ENCODE assay signal across 8 cellular contexts in the genomic region with DNA sequence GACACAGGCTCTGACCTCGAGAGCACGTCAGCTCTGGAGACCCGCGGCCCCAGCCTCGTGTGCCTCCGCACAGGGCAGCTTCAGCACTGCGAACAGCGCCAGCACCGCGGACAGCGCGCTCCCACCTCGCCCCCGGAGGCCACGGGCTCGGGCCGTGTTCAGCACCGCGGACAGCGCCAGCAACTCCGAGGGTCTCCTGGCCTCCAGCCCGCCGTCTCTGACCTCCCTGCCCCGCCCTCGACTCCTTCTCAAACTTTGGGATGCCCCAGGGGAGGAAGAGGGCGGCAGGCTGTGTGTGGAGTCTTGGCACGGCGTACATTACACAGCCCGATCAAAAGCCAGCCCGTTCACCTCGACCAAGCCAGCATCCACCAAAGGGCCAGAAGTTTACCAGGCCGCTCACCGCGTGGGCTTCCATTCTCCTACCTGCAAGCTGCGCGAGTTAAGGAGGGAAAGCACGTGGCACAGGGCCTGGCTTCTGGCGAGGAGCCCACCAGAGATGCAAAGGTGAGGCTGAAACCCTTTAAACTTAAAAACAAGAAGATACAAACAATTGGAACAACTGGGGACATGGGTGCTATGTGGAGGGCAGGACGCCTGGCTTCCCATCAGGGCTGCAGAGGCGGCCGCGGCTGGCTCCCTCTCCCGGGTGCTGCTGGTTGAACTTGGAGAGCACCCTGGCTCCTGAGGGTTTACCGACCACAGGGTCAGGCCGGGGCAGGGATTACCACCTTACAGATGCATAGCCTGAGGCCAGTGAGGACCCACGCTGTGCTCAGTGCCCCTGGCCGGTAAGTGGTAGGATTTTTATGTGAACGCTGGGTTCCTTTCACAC. TPM values are rescaled to one million over a fixed set of nuclear protein-coding genes. Genes with fewer than 3 reads are reported as not detected.
DNase-seq lines count a peak whose midpoint lies in the region; ATAC-seq, FAIRE-seq and TF ChIP-seq lines count a peak whose summit lies in the region.

No MANE protein-coding gene starts in this region.

- peak; percentile 70 for ATAC-seq in naive thymus-derived CD4-positive, alpha-beta T cell
- no peak for ATAC-seq in GM21737 (IDR thresholded peaks at IDR 0.05; ENCODE audit: unreplicated experiment)

- H3K4me1 Mint-ChIP-seq in H9 = peaks cover 4 to 13% of the 10 kb centered on the region in 2 experiments; a peak in 3 of 4 replicates
- H3K4me1 Mint-ChIP-seq in naive thymus-derived CD4-positive, alpha-beta T cell = peaks cover 2 to 9% (median 7%) of the 10 kb centered on the region in 7 donors

- H3K4ac ChIP-seq in H9 (ENCODE audit: low read depth, low read length) (no peak overlapping the region), H1 (replicated peaks; ENCODE audit: insufficient read length, low read depth, low read length) (no peak overlapping the region)

- H3K27ac ChIP-seq in H9 (ENCODE audit: insufficient read length, low read depth, low read length) = no peak overlapping the region
- no peak overlapping the region for H3K27ac ChIP-seq in H1 (ENCODE audit: low read depth, low read length)
- H3K27ac ChIP-seq in naive thymus-derived CD4-positive, alpha-beta T cell (ENCODE audit: low read depth, low read length) = no peak overlapping the region

- H3T11ph ChIP-seq in H9 (ENCODE audit: low read length) = no peak overlapping the region

- POLR2A ChIA-PET in H1 (lab: Charles Lee; ENCODE audit: partially characterized antibody) = interaction anchor here (1.7 kb wide), 1 partner anchor 10 kb away, joined by 4 read pairs; no protein-coding TSS in a partner anchor
- POLR2A ChIA-PET in naive thymus-derived CD4-positive, alpha-beta T cell (lab: Charles Lee) = no interaction called here

- H2AK5ac ChIP-seq in H9 (ENCODE audit: insufficient read length, low read length) = no peak overlapping the region
- H2AK5ac ChIP-seq in H1 (ENCODE audit: low read depth, low read length) = no peak overlapping the region

- no peak for TF ChIP-seq CTCF in H9 (conservative IDR thresholded peaks at IDR 0.05)
- no peak for TF ChIP-seq CTCF in H1 (IDR thresholded peaks at IDR 0.05; ENCODE audit: control extremely low read depth in 1 of 3, insufficient read depth in 1 of 3, low read depth in 1 of 3, low read length in 3 of 3)

- intact Hi-C loops in naive thymus-derived CD4-positive, alpha-beta T cell (cut with micrococcal nuclease) = no loop called here

- DNase-seq in H9 (peak; percentile 87), T-helper 9 cell (peak; percentile 16), H1 (ENCODE audit: low read depth in 1 of 2, low spot score in 2 of 2) (peak; percentile 47 to 98), NCI-H1092 treated with DMSO at 0.1 percent for 48 hours (lab: John Stamatoyannopoulos, UW) (no peak), NCI-H2107 treated with DMSO at 0.1 percent for 48 hours (lab: John Stamatoyannopoulos, UW; ENCODE audit: unreplicated experiment) (no peak), Ammon's horn (ENCODE audit: low spot score) (no peak)
- peak in 6 of 9 donors; percentile 22 to 52 (median 34) for DNase-seq in naive thymus-derived CD4-positive, alpha-beta T cell

- peak overlapping the region in 1 of 2 experiments; percentile 35; a peak in 1 of 5 replicates for H3K4me3 Mint-ChIP-seq in H9
- no peak overlapping the region for H3K4me3 Mint-ChIP-seq in naive thymus-derived CD4-positive, alpha-beta T cell

- no peak overlapping the region for H3K27ac Mint-ChIP-seq in H9
- no peak overlapping the region for H3K27ac Mint-ChIP-seq in naive thymus-derived CD4-positive, alpha-beta T cell

- TF ChIP-seq EP300 in H1 (IDR thresholded peaks at IDR 0.05; ENCODE audit: borderline replicate concordance in 1 of 2, low read depth in 2 of 2, low read length in 2 of 2) = no peak

- H3K36me3 ChIP-seq in H1 (ENCODE audit: control insufficient read depth in 2 of 4, insufficient read depth in 4 of 4, low read length in 3 of 4) = peaks cover 0 to 16% (median 0%) of the 10 kb centered on the region in 4 experiments; a peak in 1 of 8 replicates
- H3K36me3 ChIP-seq in naive thymus-derived CD4-positive, alpha-beta T cell (ENCODE audit: control insufficient read depth in 2 of 3, insufficient read depth in 3 of 3, low read length in 3 of 3) = no peaks in the 10 kb centered on the region

- H2BK5ac ChIP-seq in H9 (ENCODE audit: insufficient read length, low read length) = no peak overlapping the region
- no peak overlapping the region for H2BK5ac ChIP-seq in H1 (ENCODE audit: low read depth, low read length)

- H3K18ac ChIP-seq in H9 (ENCODE audit: insufficient read length, low read depth, low read length) (no peak overlapping the region), H1 (ENCODE audit: extremely low read depth, low read length) (no peak overlapping the region)

- no peak overlapping the region for H2BK20ac ChIP-seq in H9 (ENCODE audit: low read depth, low read length, poor library complexity, severe bottlenecking)
- no peak overlapping the region for H2BK20ac ChIP-seq in H1 (ENCODE audit: low read length)

- no peak overlapping the region for H2BK12ac ChIP-seq in H9 (ENCODE audit: insufficient read length, low read depth, low read length)
- no peak overlapping the region for H2BK12ac ChIP-seq in H1 (ENCODE audit: low read depth, low read length)

- H3K4me2 ChIP-seq in H9 (ENCODE audit: insufficient read depth, insufficient read length, low read length) = no peak overlapping the region
- no peak overlapping the region for H3K4me2 ChIP-seq in H1 (ENCODE audit: insufficient read depth in 1 of 2, low read depth in 2 of 2, low read length in 2 of 2)

- H3K4me3 ChIP-seq in H1 (ENCODE audit: extremely low read depth in 1 of 4, insufficient read depth in 2 of 4, low read depth in 3 of 4, low read length in 4 of 4) = no peak overlapping the region
- H3K4me3 ChIP-seq in naive thymus-derived CD4-positive, alpha-beta T cell (ENCODE audit: low read length) = no peak overlapping the region

- H3K4me1 ChIP-seq in H9 (ENCODE audit: insufficient read depth, low read length) = no peaks in the 10 kb centered on the region; the same call in 1 of the 2 replicates
- H3K4me1 ChIP-seq in H1 (replicated peaks in 1 of 4; ENCODE audit: control insufficient read depth in 3 of 4, insufficient read depth in 4 of 4, low read length in 3 of 4) = peaks cover 0 to 16% (median 8%) of the 10 kb centered on the region in 4 experiments; a peak in 6 of 7 replicates
- no peaks in the 10 kb centered on the region for H3K4me1 ChIP-seq in naive thymus-derived CD4-positive, alpha-beta T cell (ENCODE audit: control insufficient read depth in 2 of 2, insufficient read depth in 2 of 2, low read length in 2 of 2)

- H3K23me2 ChIP-seq in H9 (ENCODE audit: insufficient read length, low read depth, low read length, poor library complexity, severe bottlenecking) (peaks cover 5% of the 10 kb centered on the region), H1 (ENCODE audit: low read depth, low read length) (no peaks in the 10 kb centered on the region; the same call in 1 of the 2 replicates)

- no peak for FAIRE-seq in H1 (lab: Jason Lieb, UNC)

- no peak for TF ChIP-seq POLR2A in H1 (IDR thresholded peaks at IDR 0.05; ENCODE audit: control extremely low read depth in 1 of 2, low read depth in 2 of 2, low read length in 2 of 2)

- H4K20me1 ChIP-seq in H9 (ENCODE audit: control insufficient read depth, insufficient read depth, insufficient read length) = no peaks in the 10 kb centered on the region
- H4K20me1 ChIP-seq in H1 (replicated peaks in 1 of 2; ENCODE audit: control insufficient read depth in 1 of 2, insufficient read depth in 2 of 2, low read length in 2 of 2) = peaks cover 15 to 33% of the 10 kb centered on the region in 2 experiments

- H3K79me2 ChIP-seq in H9 (ENCODE audit: insufficient read depth, low read length) (no peaks in the 10 kb centered on the region), H1 (ENCODE audit: control insufficient read depth in 1 of 2, insufficient read depth in 2 of 2, low read length in 2 of 2) (no peaks in the 10 kb centered on the region)

- H4K8ac ChIP-seq in H9 (replicated peaks; ENCODE audit: insufficient read length, low read depth, low read length) (no peak overlapping the region), H1 (ENCODE audit: extremely low read depth, insufficient read depth, low read length) (no peak overlapping the region)

- CTCF ChIA-PET in H1 (lab: Charles Lee; ENCODE audit: partially characterized antibody) = interaction anchor here (0.6 to 1.2 kb wide), 3 partner anchors 39 to 138 kb away, joined by 3 to 4 read pairs (median 4); no protein-coding TSS in a partner anchor
- CTCF ChIA-PET in naive thymus-derived CD4-positive, alpha-beta T cell (lab: Charles Lee) = no interaction called here

- H3K27me3 ChIP-seq in H9 (ENCODE audit: insufficient read depth, low read length) = peaks cover 54% of the 10 kb centered on the region
- peaks cover 39 to 81% (median 79%) of the 10 kb centered on the region in 4 experiments for H3K27me3 ChIP-seq in H1 (replicated peaks in 1 of 4; ENCODE audit: control insufficient read depth in 3 of 4, extremely low read depth in 1 of 4, insufficient read depth in 3 of 4, low read length in 3 of 4)
- no peaks in the 10 kb centered on the region for H3K27me3 ChIP-seq in naive thymus-derived CD4-positive, alpha-beta T cell (ENCODE audit: control insufficient read depth in 2 of 2, insufficient read depth in 2 of 2, low read length in 2 of 2)

- H4K91ac ChIP-seq in H9 (ENCODE audit: insufficient read length, low read depth, low read length) (no peak overlapping the region), H1 (replicated peaks; ENCODE audit: insufficient read length, low read length) (no peak overlapping the region)

- H3K9ac ChIP-seq in H9 (ENCODE audit: extremely low read depth, insufficient read length, low read length) (no peak overlapping the region), H1 (replicated peaks in 1 of 4; ENCODE audit: extremely low read depth in 1 of 4, low read depth in 3 of 4, low read length in 3 of 4) (no peak overlapping the region)

- H3K14ac ChIP-seq in H9 (ENCODE audit: insufficient read depth, low read length) (no peak overlapping the region), H1 (ENCODE audit: insufficient read length) (no peak overlapping the region)

- no peak overlapping the region for H2BK15ac ChIP-seq in H9 (ENCODE audit: low read depth, low read length)
- no peak overlapping the region for H2BK15ac ChIP-seq in H1 (ENCODE audit: low read length)

- H4K5ac ChIP-seq in H9 (ENCODE audit: insufficient read length, low read depth, low read length) (no peak overlapping the region), H1 (ENCODE audit: insufficient read length, low read depth, low read length) (no peak overlapping the region)

- H3K9me3 ChIP-seq in H9 (ENCODE audit: control insufficient read depth, low read depth, low read length) (no peaks in the 10 kb centered on the region), H1 (ENCODE audit: insufficient read depth in 2 of 2, low read depth in 1 of 2, low read length in 1 of 2) (no peaks in the 10 kb centered on the region; a peak in 1 of 4 replicates)
- H3K9me3 ChIP-seq in naive thymus-derived CD4-positive, alpha-beta T cell (ENCODE audit: control insufficient read depth in 2 of 3, low read length in 3 of 3) = no peaks in the 10 kb centered on the region

- peaks cover 0 to 2% (median 0%) of the 10 kb centered on the region in 3 experiments; a peak in 3 of 7 replicates for H3K36me3 Mint-ChIP-seq in H9 (ENCODE audit: insufficient read depth in 1 of 3, low read depth in 3 of 3)
- peaks cover 0 to 3% (median 0%) of the 10 kb centered on the region in 5 donors for H3K36me3 Mint-ChIP-seq in naive thymus-derived CD4-positive, alpha-beta T cell

- WGBS in H9 (ENCODE audit: extremely low coverage, insufficient read length, low lambda C conversion rate) = no CpG with 5 or more reads among the region's 48 CpGs
- 32% methylated on average over 44 of the region's 48 CpGs; no CpG with 5 or more reads in 1 of the 2 experiments for WGBS in H1 (ENCODE audit: extremely low coverage in 1 of 2, insufficient coverage in 1 of 2, insufficient read length in 1 of 2, insufficient replicate concordance in 2 of 2, low coverage in 1 of 2, low lambda C conversion rate in 2 of 2, missing lambda C conversion rate in 1 of 2), 2 experiments

- H3K9me3 Mint-ChIP-seq in H9 = peaks cover 0 to 2% of the 10 kb centered on the region in 2 experiments; a peak in 3 of 5 replicates
- peaks cover 0 to 12% (median 0%) of the 10 kb centered on the region in 11 donors for H3K9me3 Mint-ChIP-seq in naive thymus-derived CD4-positive, alpha-beta T cell

- peak; percentile 25 to 30; a peak in 3 of 4 replicates for TF ChIP-seq RAD21 in H1 (IDR thresholded peaks at IDR 0.05 in 1 of 2, conservative IDR thresholded peaks at IDR 0.05 in 1 of 2; ENCODE audit: low read depth in 2 of 2, low read length in 2 of 2)

- H3K79me1 ChIP-seq in H9 (ENCODE audit: insufficient read depth, low read depth, low read length, poor library complexity, severe bottlenecking) (no peaks in the 10 kb centered on the region), H1 (ENCODE audit: low read depth, low read length) (no peaks in the 10 kb centered on the region)

- H2BK120ac ChIP-seq in H9 (ENCODE audit: low read depth, low read length, poor library complexity, severe bottlenecking) (no peak overlapping the region), H1 (replicated peaks; ENCODE audit: low read depth, low read length) (no peak overlapping the region)

- no peak overlapping the region for H2AFZ ChIP-seq in H9 (ENCODE audit: low read length)
- H2AFZ ChIP-seq in H1 (ENCODE audit: low read length) = no peak overlapping the region

- H3K23ac ChIP-seq in H9 (ENCODE audit: insufficient read length, low read depth, low read length) (no peak overlapping the region), H1 (ENCODE audit: insufficient read length) (no peak overlapping the region)

- no peak overlapping the region for H3K56ac ChIP-seq in H9 (ENCODE audit: insufficient read length, low read depth, low read length)
- H3K56ac ChIP-seq in H1 (replicated peaks; ENCODE audit: insufficient read length, low read depth, low read length) = no peak overlapping the region

- H3K27me3 Mint-ChIP-seq in H9 (ENCODE audit: low read depth) = peaks cover 70% of the 10 kb centered on the region
- H3K27me3 Mint-ChIP-seq in naive thymus-derived CD4-positive, alpha-beta T cell = peaks cover 45 to 63% (median 50%) of the 10 kb centered on the region in 5 donors

RNA-seq across cellular contexts. Expression of gene NKX1-1, which starts 4.5 kb away (rescaled TPM):
- not detected in 2 replicates for total RNA-seq in H9 (2021)
- not detected in 2 replicates for total RNA-seq in H1 (2021; fragmentation: NEBNext Ultra II Directional; extraction: Animal tissue kit (Norgen Biotek cat#: 25700))
- polyA plus RNA-seq in H1 (2011; rRNA removed) = not detected in 2 replicates
- polyA plus RNA-seq in H1 (2011; cell fraction: cytosol; rRNA removed) = not detected
- polyA plus RNA-seq in H1 (2011; cell fraction: nucleus; rRNA removed) = not detected
- not detected in 4 replicates for polyA plus RNA-seq in H1 (2012, experiment 1 of 2)
- polyA plus RNA-seq in H1 (2012, experiment 2 of 2) = not detected
- polyA plus RNA-seq in H1 (2013, experiment 1 of 2) = not detected
- polyA plus RNA-seq in H1 (2013, experiment 2 of 2) = not detected
- not detected in 2 replicates for polyA minus RNA-seq in H1 (2011; rRNA and poly(A)+ RNA removed)
- polyA minus RNA-seq in H1 (2011; cell fraction: cytosol; rRNA and poly(A)+ RNA removed) = not detected
- polyA minus RNA-seq in H1 (2011; cell fraction: nucleus; rRNA and poly(A)+ RNA removed) = not detected
- total RNA-seq in naive thymus-derived CD4-positive, alpha-beta T cell = not detected
- polyA plus RNA-seq in naive thymus-derived CD4-positive, alpha-beta T cell = not detected

Comparison
In these comparisons a context has a peak if more than half of its experiments do, and no peak if none do; other contexts are left out.
1. DNase-seq: peak in H9 (single experiment), T-helper 9 cell (single experiment), H1 (2 of 2) and naive thymus-derived CD4-positive, alpha-beta T cell (6 of 9); none in NCI-H1092 treated with DMSO at 0.1 percent for 48 hours (single experiment), NCI-H2107 treated with DMSO at 0.1 percent for 48 hours (single experiment) and Ammon's horn (single experiment).